8 cellular contexts compared by ENCODE assay signal in the genomic region with DNA sequence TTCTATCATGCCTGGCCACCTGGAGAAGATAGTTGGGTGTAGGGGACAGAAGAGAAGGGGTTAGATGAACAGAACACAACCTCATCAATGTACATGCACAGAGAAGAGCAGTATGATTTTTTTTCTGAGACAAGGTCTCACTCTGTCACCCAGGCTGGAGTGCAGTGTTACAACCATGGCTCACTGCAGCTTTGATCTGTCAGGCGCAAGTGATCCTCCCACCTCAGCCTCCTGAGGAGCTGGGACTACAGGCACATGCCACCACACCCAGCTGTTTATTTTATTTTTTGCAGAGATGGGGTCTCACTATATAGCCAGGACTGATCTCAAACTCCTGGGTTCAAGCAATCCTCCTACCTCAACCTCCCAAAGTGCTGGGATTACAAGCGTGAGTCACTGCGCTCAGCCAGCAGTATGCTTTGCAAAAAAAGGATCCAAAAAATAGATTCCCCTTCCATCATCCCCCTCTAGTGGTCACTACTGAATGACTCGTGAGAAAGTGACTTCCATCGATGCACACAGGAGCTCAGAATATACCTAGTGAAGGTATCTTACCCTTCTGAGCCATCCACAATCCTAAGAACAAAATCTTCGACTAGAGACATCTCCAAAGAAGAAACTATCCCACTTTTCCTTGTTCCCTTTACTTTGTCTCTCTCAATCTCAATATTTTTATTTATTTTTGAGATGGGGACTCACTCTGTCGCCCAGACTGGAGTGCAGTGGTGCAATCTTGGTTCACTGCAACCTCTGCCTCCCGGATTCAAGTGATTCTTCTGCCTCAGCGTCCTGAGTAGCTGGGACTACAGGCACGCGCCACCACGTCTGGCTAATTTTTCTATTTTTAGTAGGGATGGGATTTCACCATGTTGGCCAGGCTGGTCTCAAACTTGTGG. TPM values are rescaled to one million over a fixed set of nuclear protein-coding genes. Genes with fewer than 3 reads are reported as not detected.
DNase-seq lines count a peak whose midpoint lies in the region; ATAC-seq and TF ChIP-seq lines count a peak whose summit lies in the region.

No MANE protein-coding gene starts in this region.

- ATAC-seq in HG02623 (IDR thresholded peaks at IDR 0.05; ENCODE audit: unreplicated experiment) (no peak), HG02870 (IDR thresholded peaks at IDR 0.05; ENCODE audit: unreplicated experiment) (no peak)

- H3K4me2 ChIP-seq in DOHH2 (ENCODE audit: low read length) = peak overlapping the region; percentile 18; the same call in 1 of the 2 replicates

- peaks cover 21% of the 10 kb centered on the region for H3K4me1 ChIP-seq in DOHH2 (ENCODE audit: control insufficient read depth, low read length)
- 0 out of 2 replicates have a peak, but pooled peaks cover 6% of the 10 kb centered on the region for H3K4me1 ChIP-seq in HEK293 (ENCODE audit: control insufficient read depth, insufficient read depth, low read length)
- no peaks in the 10 kb centered on the region for H3K4me1 ChIP-seq in ovary (ENCODE audit: insufficient read depth)

- 47 to 52% (median 47%) methylated on average over 12 of the region's 12 CpGs for WGBS in ovary, 3 donors

- H4K20me1 ChIP-seq in DOHH2 (ENCODE audit: control insufficient read depth, insufficient read depth, low read depth, low read length) = no peaks in the 10 kb centered on the region

- CTCF ChIA-PET in HEK293 (lab: Yijun Ruan, JAX) = interaction anchor here (0.6 to 3.0 kb wide), 45 partner anchors 9 to 458 kb away, joined by 3 to 22 read pairs (median 4); a partner anchor contains a TSS

- no peaks in the 10 kb centered on the region for H3K9me2 ChIP-seq in DOHH2 (replicated peaks; ENCODE audit: control insufficient read depth, low read length)

- TF ChIP-seq CTCF in DOHH2 (IDR thresholded peaks at IDR 0.05; ENCODE audit: low read depth, low read length, poor library complexity, severe bottlenecking) = peak; percentile 89
- TF ChIP-seq CTCF in HEK293 (tag by site-specific recombination; IDR thresholded peaks at IDR 0.05) = peak; percentile 73
- TF ChIP-seq CTCF in fibroblast of pulmonary artery (IDR thresholded peaks at IDR 0.05; ENCODE audit: low read length, missing control alignments) = peak; percentile 76
- TF ChIP-seq CTCF in ovary (IDR thresholded peaks at IDR 0.05) = peak in 2 of 3 donors; percentile 37 to 44

- H3F3A ChIP-seq in DOHH2 (ENCODE audit: control insufficient read depth, insufficient read depth) = no peaks in the 10 kb centered on the region

- POLR2A ChIA-PET in HEK293 (lab: Yijun Ruan, JAX) = interaction anchor here (0.8 to 1.6 kb wide), 4 partner anchors 21 to 1029 kb away, joined by 3 to 9 read pairs (median 4); a partner anchor contains a TSS

- H3K9me3 ChIP-seq in DOHH2 (ENCODE audit: control insufficient read depth, insufficient read depth, low read length) = no peaks in the 10 kb centered on the region
- no peaks in the 10 kb centered on the region for H3K9me3 ChIP-seq in HEK293 (ENCODE audit: control insufficient read depth, insufficient read depth, low read depth, low read length)
- H3K9me3 ChIP-seq in ovary = no peaks in the 10 kb centered on the region

- H3K27me3 ChIP-seq in DOHH2 (ENCODE audit: control insufficient read depth, low read length) (peaks cover 13% of the 10 kb centered on the region; the same call in 1 of the 2 replicates), ovary (no peaks in the 10 kb centered on the region)

- TF ChIP-seq EP300 in ovary (IDR thresholded peaks at IDR 0.05) = no peak

- intact Hi-C loops in ovary (cut with DNase I) = loop anchor here in 1 of 4 donors (10.0 kb wide), 1 partner anchor 53 kb away; a partner anchor contains a TSS

- TF ChIP-seq POLR2A in ovary (IDR thresholded peaks at IDR 0.05) = no peak

- no peaks in the 10 kb centered on the region for H3K36me3 ChIP-seq in DOHH2 (ENCODE audit: control insufficient read depth, low read length)
- H3K36me3 ChIP-seq in HEK293 (ENCODE audit: control insufficient read depth in 2 of 2, insufficient read depth in 1 of 2, low read length in 2 of 2) = no peaks in the 10 kb centered on the region
- H3K36me3 ChIP-seq in ovary = no peaks in the 10 kb centered on the region

- H3K79me2 ChIP-seq in DOHH2 (ENCODE audit: control insufficient read depth, low read length) = no peaks in the 10 kb centered on the region

- H3K27ac ChIP-seq in DOHH2 (ENCODE audit: low read depth, low read length) = no peak overlapping the region
- H3K27ac ChIP-seq in HEK293 (ENCODE audit: extremely low read depth, low read depth, low read length) = no peak overlapping the region
- no peak overlapping the region for H3K27ac ChIP-seq in ovary

- DNase-seq in NCI-H524 treated with DMSO at 0.1 percent for 48 hours (lab: John Stamatoyannopoulos, UW) (peak; percentile 21), fibroblast of pulmonary artery (ENCODE audit: low read depth) (peak; percentile 87), ovary (peak in 1 of 5 donors; percentile 29)
- peak; percentile 26 for DNase-seq in activated CD8-positive, alpha-beta memory T cell treated with anti-CD3 and anti-CD28 coated beads, Interleukin-2, amount 50 U/mL, for 4 hours

- no peak overlapping the region for H3K4me3 ChIP-seq in DOHH2 (ENCODE audit: low read length)
- H3K4me3 ChIP-seq in HEK293 (ENCODE audit: low read depth, low read length) = no peak overlapping the region
- no peak overlapping the region for H3K4me3 ChIP-seq in fibroblast of pulmonary artery (replicated peaks; ENCODE audit: low read depth, low read length)
- H3K4me3 ChIP-seq in ovary = no peak overlapping the region

TF ChIP-seq in HEK293, 187 proteins besides CTCF, POLR2A, EP300 and RAD21 (continues in another document):
- TF ChIP-seq, protein P1, sequence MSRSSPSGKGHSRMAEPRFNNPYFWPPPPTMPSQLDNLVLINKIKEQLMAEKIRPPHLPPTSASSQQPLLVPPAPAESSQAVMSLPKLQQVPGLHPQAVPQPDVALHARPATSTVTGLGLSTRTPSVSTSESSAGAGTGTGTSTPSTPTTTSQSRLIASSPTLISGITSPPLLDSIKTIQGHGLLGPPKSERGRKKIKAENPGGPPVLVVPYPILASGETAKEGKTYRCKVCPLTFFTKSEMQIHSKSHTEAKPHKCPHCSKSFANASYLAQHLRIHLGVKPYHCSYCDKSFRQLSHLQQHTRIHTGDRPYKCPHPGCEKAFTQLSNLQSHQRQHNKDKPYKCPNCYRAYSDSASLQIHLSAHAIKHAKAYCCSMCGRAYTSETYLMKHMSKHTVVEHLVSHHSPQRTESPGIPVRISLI (tag by site-specific recombination; IDR thresholded peaks at IDR 0.05) = peak; percentile 74; the same call in 1 of the 2 replicates
- no peak for TF ChIP-seq ZSCAN16 (tag by site-specific recombination; IDR thresholded peaks at IDR 0.05)
- no peak for TF ChIP-seq ZNF19 (tag by site-specific recombination; IDR thresholded peaks at IDR 0.05; ENCODE audit: low read depth)
- peak; percentile 75 for TF ChIP-seq ZBTB17 (tag by site-specific recombination; IDR thresholded peaks at IDR 0.05)
- TF ChIP-seq TRIM28 (IDR thresholded peaks at IDR 0.05; ENCODE audit: borderline replicate concordance, low read length) = no peak
- no peak for TF ChIP-seq ZNF350 (tag by site-specific recombination; IDR thresholded peaks at IDR 0.05)
- TF ChIP-seq ZNF510 (tag by site-specific recombination; IDR thresholded peaks at IDR 0.05; ENCODE audit: insufficient replicate concordance) = no peak
- TF ChIP-seq, protein P2, sequence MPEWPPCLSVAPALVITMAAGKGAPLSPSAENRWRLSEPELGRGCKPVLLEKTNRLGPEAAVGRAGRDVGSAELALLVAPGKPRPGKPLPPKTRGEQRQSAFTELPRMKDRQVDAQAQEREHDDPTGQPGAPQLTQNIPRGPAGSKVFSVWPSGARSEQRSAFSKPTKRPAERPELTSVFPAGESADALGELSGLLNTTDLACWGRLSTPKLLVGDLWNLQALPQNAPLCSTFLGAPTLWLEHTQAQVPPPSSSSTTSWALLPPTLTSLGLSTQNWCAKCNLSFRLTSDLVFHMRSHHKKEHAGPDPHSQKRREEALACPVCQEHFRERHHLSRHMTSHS (tag by site-specific recombination; IDR thresholded peaks at IDR 0.05) = no peak
- TF ChIP-seq, protein P3, sequence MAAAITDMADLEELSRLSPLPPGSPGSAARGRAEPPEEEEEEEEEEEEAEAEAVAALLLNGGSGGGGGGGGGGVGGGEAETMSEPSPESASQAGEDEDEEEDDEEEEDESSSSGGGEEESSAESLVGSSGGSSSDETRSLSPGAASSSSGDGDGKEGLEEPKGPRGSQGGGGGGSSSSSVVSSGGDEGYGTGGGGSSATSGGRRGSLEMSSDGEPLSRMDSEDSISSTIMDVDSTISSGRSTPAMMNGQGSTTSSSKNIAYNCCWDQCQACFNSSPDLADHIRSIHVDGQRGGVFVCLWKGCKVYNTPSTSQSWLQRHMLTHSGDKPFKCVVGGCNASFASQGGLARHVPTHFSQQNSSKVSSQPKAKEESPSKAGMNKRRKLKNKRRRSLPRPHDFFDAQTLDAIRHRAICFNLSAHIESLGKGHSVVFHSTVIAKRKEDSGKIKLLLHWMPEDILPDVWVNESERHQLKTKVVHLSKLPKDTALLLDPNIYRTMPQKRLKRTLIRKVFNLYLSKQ (tag by site-specific recombination; IDR thresholded peaks at IDR 0.05; ENCODE audit: borderline replicate concordance) = no peak
- no peak for TF ChIP-seq KLF1 (tag by site-specific recombination; IDR thresholded peaks at IDR 0.05)
- TF ChIP-seq ZNF311 (tag by site-specific recombination; IDR thresholded peaks at IDR 0.05; ENCODE audit: borderline replicate concordance) = no peak
- no peak for TF ChIP-seq ZNF658 (tag by site-specific recombination; IDR thresholded peaks at IDR 0.05)
- peak; percentile 45; the same call in 1 of the 2 replicates for TF ChIP-seq ZNF2 (tag by site-specific recombination; IDR thresholded peaks at IDR 0.05)
- TF ChIP-seq ZNF292 (tag by site-specific recombination; IDR thresholded peaks at IDR 0.05; ENCODE audit: borderline replicate concordance, low read depth) = no peak
- no peak for TF ChIP-seq ZNF132 (tag by site-specific recombination; IDR thresholded peaks at IDR 0.05; ENCODE audit: borderline replicate concordance)
- TF ChIP-seq ZIC2 (tag by site-specific recombination; IDR thresholded peaks at IDR 0.05) = no peak

RNA-seq across cellular contexts. Expression of a gene that starts 21.0 kb away (rescaled TPM):
- 1 to 10 TPM; 2.6 to 6.5 (median 5.0) TPM for total RNA-seq in ovary
- polyA plus RNA-seq in ovary = 1 to 10 TPM; 8.2 to 9.3 TPM

RNA-seq across cellular contexts. Expression of a gene that starts 22.1 kb away (rescaled TPM):
- 10 to 100 TPM; 29.4 to 60.6 (median 44.7) TPM for total RNA-seq in ovary
- 10 to 100 TPM; 30.0 to 48.9 TPM for polyA plus RNA-seq in ovary

RNA-seq across cellular contexts. Expression of a gene that starts 28.8 kb away (rescaled TPM):
- 10 to 100 TPM; 31.8 to 48.5 (median 39.1) TPM for total RNA-seq in ovary
- polyA plus RNA-seq in ovary = 10 to 100 TPM in 1 of 2 donors, 1 to 10 TPM in 1; 2.7 to 39.8 TPM

RNA-seq across cellular contexts. Expression of a gene that starts 34.2 kb away (rescaled TPM):
- total RNA-seq in ovary = 10 to 100 TPM in 1 of 7 donors, 1 to 10 TPM in 6; 1.5 to 25.9 (median 4.1) TPM
- polyA plus RNA-seq in ovary = 1 to 10 TPM; 4.8 to 9.0 TPM

RNA-seq across cellular contexts. Expression of a gene that starts 49.6 kb away (rescaled TPM):
- total RNA-seq in ovary = 10 to 100 TPM; 29.0 to 55.9 (median 41.1) TPM
- 10 to 100 TPM; 17.2 to 50.2 TPM for polyA plus RNA-seq in ovary
